In the genomic region with DNA sequence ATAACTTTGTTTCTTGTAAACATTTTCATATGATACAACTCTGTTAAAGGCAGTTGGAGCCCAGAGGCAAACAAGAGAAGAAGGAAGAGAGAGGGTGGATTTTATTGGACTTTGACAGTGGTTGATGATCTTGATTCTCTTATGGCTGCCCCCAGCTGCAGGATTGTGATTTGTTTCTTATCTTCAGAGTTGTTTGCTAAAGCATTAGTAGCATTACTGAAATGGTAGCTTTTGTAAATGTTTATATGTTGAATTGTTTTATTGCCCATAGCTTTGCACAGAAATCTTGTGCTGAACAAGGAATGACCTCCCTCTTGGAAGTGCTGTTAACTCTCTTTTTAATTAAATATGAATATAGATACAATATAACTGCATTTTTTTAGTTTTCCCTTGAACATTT, we compare ENCODE assay signal across 1 cellular context.
A peak's percentile ranks its signal among the peaks of the same experiment; 100 is the strongest.
TF ChIP-seq lines count a peak whose summit lies in the region.

No MANE protein-coding gene starts in this region.

TF ChIP-seq in HEK293, 187 proteins besides CTCF, POLR2A, EP300 and RAD21 (continued from another document):
- TF ChIP-seq, protein P1, sequence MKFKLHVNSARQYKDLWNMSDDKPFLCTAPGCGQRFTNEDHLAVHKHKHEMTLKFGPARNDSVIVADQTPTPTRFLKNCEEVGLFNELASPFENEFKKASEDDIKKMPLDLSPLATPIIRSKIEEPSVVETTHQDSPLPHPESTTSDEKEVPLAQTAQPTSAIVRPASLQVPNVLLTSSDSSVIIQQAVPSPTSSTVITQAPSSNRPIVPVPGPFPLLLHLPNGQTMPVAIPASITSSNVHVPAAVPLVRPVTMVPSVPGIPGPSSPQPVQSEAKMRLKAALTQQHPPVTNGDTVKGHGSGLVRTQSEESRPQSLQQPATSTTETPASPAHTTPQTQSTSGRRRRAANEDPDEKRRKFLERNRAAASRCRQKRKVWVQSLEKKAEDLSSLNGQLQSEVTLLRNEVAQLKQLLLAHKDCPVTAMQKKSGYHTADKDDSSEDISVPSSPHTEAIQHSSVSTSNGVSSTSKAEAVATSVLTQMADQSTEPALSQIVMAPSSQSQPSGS (tag by site-specific recombination; IDR thresholded peaks at IDR 0.05; ENCODE audit: low read depth): no peak
- TF ChIP-seq, protein P2, sequence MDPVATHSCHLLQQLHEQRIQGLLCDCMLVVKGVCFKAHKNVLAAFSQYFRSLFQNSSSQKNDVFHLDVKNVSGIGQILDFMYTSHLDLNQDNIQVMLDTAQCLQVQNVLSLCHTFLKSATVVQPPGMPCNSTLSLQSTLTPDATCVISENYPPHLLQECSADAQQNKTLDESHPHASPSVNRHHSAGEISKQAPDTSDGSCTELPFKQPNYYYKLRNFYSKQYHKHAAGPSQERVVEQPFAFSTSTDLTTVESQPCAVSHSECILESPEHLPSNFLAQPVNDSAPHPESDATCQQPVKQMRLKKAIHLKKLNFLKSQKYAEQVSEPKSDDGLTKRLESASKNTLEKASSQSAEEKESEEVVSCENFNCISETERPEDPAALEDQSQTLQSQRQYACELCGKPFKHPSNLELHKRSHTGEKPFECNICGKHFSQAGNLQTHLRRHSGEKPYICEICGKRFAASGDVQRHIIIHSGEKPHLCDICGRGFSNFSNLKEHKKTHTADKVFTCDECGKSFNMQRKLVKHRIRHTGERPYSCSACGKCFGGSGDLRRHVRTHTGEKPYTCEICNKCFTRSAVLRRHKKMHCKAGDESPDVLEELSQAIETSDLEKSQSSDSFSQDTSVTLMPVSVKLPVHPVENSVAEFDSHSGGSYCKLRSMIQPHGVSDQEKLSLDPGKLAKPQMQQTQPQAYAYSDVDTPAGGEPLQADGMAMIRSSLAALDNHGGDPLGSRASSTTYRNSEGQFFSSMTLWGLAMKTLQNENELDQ (tag by site-specific recombination; IDR thresholded peaks at IDR 0.05; ENCODE audit: low read depth): no peak
- TF ChIP-seq KLF1 (tag by site-specific recombination; IDR thresholded peaks at IDR 0.05): peak; percentile 31; the same call in 1 of the 2 replicates
- no peak for TF ChIP-seq ZNF138 (tag by site-specific recombination; IDR thresholded peaks at IDR 0.05; ENCODE audit: borderline replicate concordance)
- no peak for TF ChIP-seq ZNF341 (tag by site-specific recombination; IDR thresholded peaks at IDR 0.05; ENCODE audit: low read depth)
- TF ChIP-seq ZNF664 (tag by site-specific recombination; IDR thresholded peaks at IDR 0.05): peak; percentile 42; the same call in 1 of the 2 replicates
- no peak for TF ChIP-seq ZNF501 (tag by site-specific recombination; IDR thresholded peaks at IDR 0.05)
- no peak for TF ChIP-seq RBAK (tag by site-specific recombination; IDR thresholded peaks at IDR 0.05)
- TF ChIP-seq ZNF133 (tag by site-specific recombination; IDR thresholded peaks at IDR 0.05): no peak
- no peak for TF ChIP-seq ZNF544 (tag by site-specific recombination; IDR thresholded peaks at IDR 0.05)
- no peak for TF ChIP-seq ZNF223 (tag by site-specific recombination; IDR thresholded peaks at IDR 0.05)
- TF ChIP-seq MYNN (tag by site-specific recombination; IDR thresholded peaks at IDR 0.05; ENCODE audit: borderline replicate concordance): no peak
- no peak for TF ChIP-seq ZNF791 (tag by site-specific recombination; IDR thresholded peaks at IDR 0.05)
- TF ChIP-seq, protein P3, sequence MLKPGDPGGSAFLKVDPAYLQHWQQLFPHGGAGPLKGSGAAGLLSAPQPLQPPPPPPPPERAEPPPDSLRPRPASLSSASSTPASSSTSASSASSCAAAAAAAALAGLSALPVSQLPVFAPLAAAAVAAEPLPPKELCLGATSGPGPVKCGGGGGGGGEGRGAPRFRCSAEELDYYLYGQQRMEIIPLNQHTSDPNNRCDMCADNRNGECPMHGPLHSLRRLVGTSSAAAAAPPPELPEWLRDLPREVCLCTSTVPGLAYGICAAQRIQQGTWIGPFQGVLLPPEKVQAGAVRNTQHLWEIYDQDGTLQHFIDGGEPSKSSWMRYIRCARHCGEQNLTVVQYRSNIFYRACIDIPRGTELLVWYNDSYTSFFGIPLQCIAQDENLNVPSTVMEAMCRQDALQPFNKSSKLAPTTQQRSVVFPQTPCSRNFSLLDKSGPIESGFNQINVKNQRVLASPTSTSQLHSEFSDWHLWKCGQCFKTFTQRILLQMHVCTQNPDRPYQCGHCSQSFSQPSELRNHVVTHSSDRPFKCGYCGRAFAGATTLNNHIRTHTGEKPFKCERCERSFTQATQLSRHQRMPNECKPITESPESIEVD (tag by site-specific recombination; IDR thresholded peaks at IDR 0.05): peak; percentile 93
- 0 out of 2 replicates have a peak, but pooled peaks have one; percentile 57 for TF ChIP-seq ZEB2 (tag by site-specific recombination; IDR thresholded peaks at IDR 0.05)
- TF ChIP-seq, protein P4, sequence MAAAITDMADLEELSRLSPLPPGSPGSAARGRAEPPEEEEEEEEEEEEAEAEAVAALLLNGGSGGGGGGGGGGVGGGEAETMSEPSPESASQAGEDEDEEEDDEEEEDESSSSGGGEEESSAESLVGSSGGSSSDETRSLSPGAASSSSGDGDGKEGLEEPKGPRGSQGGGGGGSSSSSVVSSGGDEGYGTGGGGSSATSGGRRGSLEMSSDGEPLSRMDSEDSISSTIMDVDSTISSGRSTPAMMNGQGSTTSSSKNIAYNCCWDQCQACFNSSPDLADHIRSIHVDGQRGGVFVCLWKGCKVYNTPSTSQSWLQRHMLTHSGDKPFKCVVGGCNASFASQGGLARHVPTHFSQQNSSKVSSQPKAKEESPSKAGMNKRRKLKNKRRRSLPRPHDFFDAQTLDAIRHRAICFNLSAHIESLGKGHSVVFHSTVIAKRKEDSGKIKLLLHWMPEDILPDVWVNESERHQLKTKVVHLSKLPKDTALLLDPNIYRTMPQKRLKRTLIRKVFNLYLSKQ (tag by site-specific recombination; IDR thresholded peaks at IDR 0.05; ENCODE audit: borderline replicate concordance): no peak
- TF ChIP-seq ZNF121 (tag by site-specific recombination; IDR thresholded peaks at IDR 0.05): no peak
- no peak for TF ChIP-seq SP3 (tag by site-specific recombination; IDR thresholded peaks at IDR 0.05)
- TF ChIP-seq WT1 (tag by site-specific recombination; IDR thresholded peaks at IDR 0.05): peak; percentile 84
- TF ChIP-seq ZSCAN23 (tag by site-specific recombination; IDR thresholded peaks at IDR 0.05): no peak
- TF ChIP-seq, protein P5, sequence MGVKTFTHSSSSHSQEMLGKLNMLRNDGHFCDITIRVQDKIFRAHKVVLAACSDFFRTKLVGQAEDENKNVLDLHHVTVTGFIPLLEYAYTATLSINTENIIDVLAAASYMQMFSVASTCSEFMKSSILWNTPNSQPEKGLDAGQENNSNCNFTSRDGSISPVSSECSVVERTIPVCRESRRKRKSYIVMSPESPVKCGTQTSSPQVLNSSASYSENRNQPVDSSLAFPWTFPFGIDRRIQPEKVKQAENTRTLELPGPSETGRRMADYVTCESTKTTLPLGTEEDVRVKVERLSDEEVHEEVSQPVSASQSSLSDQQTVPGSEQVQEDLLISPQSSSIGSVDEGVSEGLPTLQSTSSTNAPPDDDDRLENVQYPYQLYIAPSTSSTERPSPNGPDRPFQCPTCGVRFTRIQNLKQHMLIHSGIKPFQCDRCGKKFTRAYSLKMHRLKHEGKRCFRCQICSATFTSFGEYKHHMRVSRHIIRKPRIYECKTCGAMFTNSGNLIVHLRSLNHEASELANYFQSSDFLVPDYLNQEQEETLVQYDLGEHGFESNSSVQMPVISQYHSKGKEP (tag by site-specific recombination; IDR thresholded peaks at IDR 0.05): peak; percentile 76
- TF ChIP-seq ZNF404 (tag by site-specific recombination; IDR thresholded peaks at IDR 0.05): no peak
- peak; percentile 36; the same call in 1 of the 2 replicates for TF ChIP-seq ZNF596 (tag by site-specific recombination; IDR thresholded peaks at IDR 0.05)
- TF ChIP-seq ZFHX2 (tag by site-specific recombination; conservative IDR thresholded peaks at IDR 0.05): no peak
- peak; percentile 96 for TF ChIP-seq OSR2 (tag by site-specific recombination; IDR thresholded peaks at IDR 0.05)
- 0 out of 2 replicates have a peak, but pooled peaks have one; percentile 27 for TF ChIP-seq ZNF629 (tag by site-specific recombination; IDR thresholded peaks at IDR 0.05)
- TF ChIP-seq, protein P6, sequence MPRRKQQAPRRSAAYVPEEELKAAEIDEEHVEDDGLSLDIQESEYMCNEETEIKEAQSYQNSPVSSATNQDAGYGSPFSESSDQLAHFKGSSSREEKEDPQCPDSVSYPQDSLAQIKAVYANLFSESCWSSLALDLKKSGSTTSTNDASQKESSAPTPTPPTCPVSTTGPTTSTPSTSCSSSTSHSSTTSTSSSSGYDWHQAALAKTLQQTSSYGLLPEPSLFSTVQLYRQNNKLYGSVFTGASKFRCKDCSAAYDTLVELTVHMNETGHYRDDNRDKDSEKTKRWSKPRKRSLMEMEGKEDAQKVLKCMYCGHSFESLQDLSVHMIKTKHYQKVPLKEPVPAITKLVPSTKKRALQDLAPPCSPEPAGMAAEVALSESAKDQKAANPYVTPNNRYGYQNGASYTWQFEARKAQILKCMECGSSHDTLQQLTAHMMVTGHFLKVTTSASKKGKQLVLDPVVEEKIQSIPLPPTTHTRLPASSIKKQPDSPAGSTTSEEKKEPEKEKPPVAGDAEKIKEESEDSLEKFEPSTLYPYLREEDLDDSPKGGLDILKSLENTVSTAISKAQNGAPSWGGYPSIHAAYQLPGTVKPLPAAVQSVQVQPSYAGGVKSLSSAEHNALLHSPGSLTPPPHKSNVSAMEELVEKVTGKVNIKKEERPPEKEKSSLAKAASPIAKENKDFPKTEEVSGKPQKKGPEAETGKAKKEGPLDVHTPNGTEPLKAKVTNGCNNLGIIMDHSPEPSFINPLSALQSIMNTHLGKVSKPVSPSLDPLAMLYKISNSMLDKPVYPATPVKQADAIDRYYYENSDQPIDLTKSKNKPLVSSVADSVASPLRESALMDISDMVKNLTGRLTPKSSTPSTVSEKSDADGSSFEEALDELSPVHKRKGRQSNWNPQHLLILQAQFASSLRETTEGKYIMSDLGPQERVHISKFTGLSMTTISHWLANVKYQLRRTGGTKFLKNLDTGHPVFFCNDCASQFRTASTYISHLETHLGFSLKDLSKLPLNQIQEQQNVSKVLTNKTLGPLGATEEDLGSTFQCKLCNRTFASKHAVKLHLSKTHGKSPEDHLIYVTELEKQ (tag by site-specific recombination; IDR thresholded peaks at IDR 0.05; ENCODE audit: borderline replicate concordance): peak; percentile 49; the same call in 1 of the 2 replicates
- TF ChIP-seq, protein P7, sequence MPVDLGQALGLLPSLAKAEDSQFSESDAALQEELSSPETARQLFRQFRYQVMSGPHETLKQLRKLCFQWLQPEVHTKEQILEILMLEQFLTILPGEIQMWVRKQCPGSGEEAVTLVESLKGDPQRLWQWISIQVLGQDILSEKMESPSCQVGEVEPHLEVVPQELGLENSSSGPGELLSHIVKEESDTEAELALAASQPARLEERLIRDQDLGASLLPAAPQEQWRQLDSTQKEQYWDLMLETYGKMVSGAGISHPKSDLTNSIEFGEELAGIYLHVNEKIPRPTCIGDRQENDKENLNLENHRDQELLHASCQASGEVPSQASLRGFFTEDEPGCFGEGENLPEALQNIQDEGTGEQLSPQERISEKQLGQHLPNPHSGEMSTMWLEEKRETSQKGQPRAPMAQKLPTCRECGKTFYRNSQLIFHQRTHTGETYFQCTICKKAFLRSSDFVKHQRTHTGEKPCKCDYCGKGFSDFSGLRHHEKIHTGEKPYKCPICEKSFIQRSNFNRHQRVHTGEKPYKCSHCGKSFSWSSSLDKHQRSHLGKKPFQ (tag by site-specific recombination; IDR thresholded peaks at IDR 0.05): peak; percentile 54; the same call in 1 of the 2 replicates
- TF ChIP-seq FEZF1 (tag by site-specific recombination; IDR thresholded peaks at IDR 0.05): peak; percentile 96
- peak; percentile 77; the same call in 1 of the 2 replicates for TF ChIP-seq ZSCAN30 (tag by site-specific recombination; IDR thresholded peaks at IDR 0.05)
- TF ChIP-seq, protein P8, sequence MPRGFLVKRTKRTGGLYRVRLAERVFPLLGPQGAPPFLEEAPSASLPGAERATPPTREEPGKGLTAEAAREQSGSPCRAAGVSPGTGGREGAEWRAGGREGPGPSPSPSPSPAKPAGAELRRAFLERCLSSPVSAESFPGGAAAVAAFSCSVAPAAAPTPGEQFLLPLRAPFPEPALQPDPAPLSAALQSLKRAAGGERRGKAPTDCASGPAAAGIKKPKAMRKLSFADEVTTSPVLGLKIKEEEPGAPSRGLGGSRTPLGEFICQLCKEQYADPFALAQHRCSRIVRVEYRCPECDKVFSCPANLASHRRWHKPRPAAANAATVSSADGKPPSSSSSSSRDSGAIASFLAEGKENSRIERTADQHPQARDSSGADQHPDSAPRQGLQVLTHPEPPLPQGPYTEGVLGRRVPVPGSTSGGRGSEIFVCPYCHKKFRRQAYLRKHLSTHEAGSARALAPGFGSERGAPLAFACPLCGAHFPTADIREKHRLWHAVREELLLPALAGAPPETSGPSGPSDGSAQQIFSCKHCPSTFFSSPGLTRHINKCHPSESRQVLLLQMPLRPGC (tag by site-specific recombination; IDR thresholded peaks at IDR 0.05): peak; percentile 75; the same call in 1 of the 2 replicates
- TF ChIP-seq ZNF350 (tag by site-specific recombination; IDR thresholded peaks at IDR 0.05): no peak
- TF ChIP-seq, protein P9, sequence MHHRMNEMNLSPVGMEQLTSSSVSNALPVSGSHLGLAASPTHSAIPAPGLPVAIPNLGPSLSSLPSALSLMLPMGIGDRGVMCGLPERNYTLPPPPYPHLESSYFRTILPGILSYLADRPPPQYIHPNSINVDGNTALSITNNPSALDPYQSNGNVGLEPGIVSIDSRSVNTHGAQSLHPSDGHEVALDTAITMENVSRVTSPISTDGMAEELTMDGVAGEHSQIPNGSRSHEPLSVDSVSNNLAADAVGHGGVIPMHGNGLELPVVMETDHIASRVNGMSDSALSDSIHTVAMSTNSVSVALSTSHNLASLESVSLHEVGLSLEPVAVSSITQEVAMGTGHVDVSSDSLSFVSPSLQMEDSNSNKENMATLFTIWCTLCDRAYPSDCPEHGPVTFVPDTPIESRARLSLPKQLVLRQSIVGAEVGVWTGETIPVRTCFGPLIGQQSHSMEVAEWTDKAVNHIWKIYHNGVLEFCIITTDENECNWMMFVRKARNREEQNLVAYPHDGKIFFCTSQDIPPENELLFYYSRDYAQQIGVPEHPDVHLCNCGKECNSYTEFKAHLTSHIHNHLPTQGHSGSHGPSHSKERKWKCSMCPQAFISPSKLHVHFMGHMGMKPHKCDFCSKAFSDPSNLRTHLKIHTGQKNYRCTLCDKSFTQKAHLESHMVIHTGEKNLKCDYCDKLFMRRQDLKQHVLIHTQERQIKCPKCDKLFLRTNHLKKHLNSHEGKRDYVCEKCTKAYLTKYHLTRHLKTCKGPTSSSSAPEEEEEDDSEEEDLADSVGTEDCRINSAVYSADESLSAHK (tag by site-specific recombination; IDR thresholded peaks at IDR 0.05): peak; percentile 86
- no peak for TF ChIP-seq SETDB1 (IDR thresholded peaks at IDR 0.05; ENCODE audit: insufficient read length, low read length)
- peak; percentile 34; the same call in 1 of the 2 replicates for TF ChIP-seq GLI2 (tag by site-specific recombination; IDR thresholded peaks at IDR 0.05; ENCODE audit: borderline replicate concordance, low read depth)
